In the genomic region with DNA sequence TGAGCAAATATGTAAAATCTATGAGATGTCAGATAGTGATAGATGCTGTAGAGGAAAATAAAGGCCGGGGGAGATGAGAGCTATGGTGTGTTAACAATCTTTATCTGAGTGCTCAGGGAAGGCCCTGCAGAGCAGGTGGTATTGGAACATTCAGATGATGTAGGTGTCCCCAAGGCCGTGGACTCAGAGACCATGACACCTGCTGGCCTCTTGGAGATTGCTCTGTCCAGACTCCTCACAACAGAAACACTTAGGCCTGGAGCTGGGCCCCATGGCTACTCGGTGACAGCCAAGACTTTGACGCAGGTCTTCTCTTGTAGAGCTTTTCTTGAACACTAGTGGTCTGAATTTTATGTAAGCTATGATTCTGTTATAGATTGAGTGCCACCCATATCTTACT, we compare ENCODE assay signal across 16 cellular contexts. TPM values are rescaled to one million over a fixed set of nuclear protein-coding genes. Genes with fewer than 3 reads are reported as not detected.
DNase-seq lines count a peak whose midpoint lies in the region; ATAC-seq and TF ChIP-seq lines count a peak whose summit lies in the region.
"Had no signal": no experiment of that assay in that cellular context is flagged by ENCODE, and none has a peak within 500 bp of the region (broad histone marks: within the 10 kb centered on the region; RNA-seq: fewer than 3 reads in every experiment).

No MANE protein-coding gene starts in this region.

- H3K9ac ChIP-seq in smooth muscle cell (ENCODE audit: low read depth), result no peak overlapping the region
- H3K9ac ChIP-seq: BLaER1 treated with 17β-estradiol and CSF1 and Interleukin-3, amounts not matched to agents 10 nM and 100 nM had no signal

- H2AFZ ChIP-seq in smooth muscle cell (ENCODE audit: low read depth), result no peak overlapping the region

- H3K9me3 ChIP-seq in lower lobe of right lung, result no peaks in the 10 kb centered on the region
- H3K9me3 ChIP-seq in smooth muscle cell (replicated peaks; ENCODE audit: low read depth), result no peaks in the 10 kb centered on the region
- no peaks in the 10 kb centered on the region for H3K9me3 ChIP-seq in Peyer's patch
- H3K9me3 ChIP-seq: BLaER1 treated with 17β-estradiol and CSF1 and Interleukin-3, amounts not matched to agents 10 nM and 100 nM had no signal

- DNase-seq in DMS53 (lab: John Stamatoyannopoulos, UW) (peak; percentile 31), DMS53 treated with DMSO at 0.1 percent for 48 hours (lab: John Stamatoyannopoulos, UW; ENCODE audit: unreplicated experiment) (no peak), HT-29 (ENCODE audit: low spot score) (peak; percentile 43), brain microvascular endothelial cell (no peak), lower lobe of right lung (no peak), smooth muscle cell (lab: John Stamatoyannopoulos, UW; ENCODE audit: unreplicated experiment) (no peak), Peyer's patch (no peak)
- DNase-seq: H7, NCI-H1092 treated with DMSO at 0.1 percent for 48 hours, NCI-H1694 treated with DMSO at 0.1 percent for 48 hours, NCI-H345, SHP77 had no signal

- intact Hi-C loops in lower lobe of right lung (cut with DNase I), result no loop called here

- no peak overlapping the region for H3K4me2 ChIP-seq in smooth muscle cell
- H3K4me2 ChIP-seq: BLaER1 treated with 17β-estradiol and CSF1 and Interleukin-3, amounts not matched to agents 10 nM and 100 nM had no signal

- no peaks in the 10 kb centered on the region for H3K4me1 ChIP-seq in lower lobe of right lung
- H3K4me1 ChIP-seq in smooth muscle cell (ENCODE audit: low read depth), result no peaks in the 10 kb centered on the region
- no peaks in the 10 kb centered on the region for H3K4me1 ChIP-seq in Peyer's patch
- H3K4me1 ChIP-seq: BLaER1 treated with 17β-estradiol and CSF1 and Interleukin-3, amounts not matched to agents 10 nM and 100 nM had no signal

- in situ Hi-C loops in brain microvascular endothelial cell (cut with HindIII; ENCODE audit: low pct_ligation_motif_present, low sequenced_read_pairs), result loop anchor here (25.0 kb wide), 1 partner anchor 548 kb away; no protein-coding TSS in a partner anchor

- TF ChIP-seq CTCF in brain microvascular endothelial cell (IDR thresholded peaks at IDR 0.05; ENCODE audit: low read depth, low read length, missing control alignments) (peak; percentile 6), lower lobe of right lung (IDR thresholded peaks at IDR 0.05) (no peak), smooth muscle cell (IDR thresholded peaks at IDR 0.05; ENCODE audit: borderline replicate concordance, insufficient read depth, poor library complexity, severe bottlenecking) (no peak), Peyer's patch (IDR thresholded peaks at IDR 0.05) (no peak)

- no peaks in the 10 kb centered on the region for H3F3A ChIP-seq in smooth muscle cell (ENCODE audit: low read depth)

- no peak for ATAC-seq in lower lobe of right lung
- ATAC-seq in GM18511 (IDR thresholded peaks at IDR 0.05; ENCODE audit: unreplicated experiment), result no peak

- H3K4me3 ChIP-seq in brain microvascular endothelial cell (ENCODE audit: low read depth, low read length), result no peak overlapping the region
- no peak overlapping the region for H3K4me3 ChIP-seq in lower lobe of right lung
- H3K4me3 ChIP-seq in smooth muscle cell, result no peak overlapping the region
- no peak overlapping the region for H3K4me3 ChIP-seq in Peyer's patch
- H3K4me3 ChIP-seq: BLaER1 treated with 17β-estradiol and CSF1 and Interleukin-3, amounts not matched to agents 10 nM and 100 nM had no signal

- 92% methylated on average over 4 of the region's 4 CpGs for WGBS in smooth muscle cell (ENCODE audit: low lambda C conversion rate)

- H3K36me3 ChIP-seq in brain microvascular endothelial cell (replicated peaks) (no peaks in the 10 kb centered on the region), lower lobe of right lung (peaks cover 25% of the 10 kb centered on the region), smooth muscle cell (ENCODE audit: low read depth) (no peaks in the 10 kb centered on the region), Peyer's patch (no peaks in the 10 kb centered on the region)
- H3K36me3 ChIP-seq: BLaER1 treated with 17β-estradiol and CSF1 and Interleukin-3, amounts not matched to agents 10 nM and 100 nM had no signal

- no peak for TF ChIP-seq POLR2A in Peyer's patch (IDR thresholded peaks at IDR 0.05)

- H3K27ac ChIP-seq in brain microvascular endothelial cell (no peak overlapping the region), lower lobe of right lung (peak overlapping the region; percentile 31), smooth muscle cell (ENCODE audit: low read depth) (no peak overlapping the region), Peyer's patch (no peak overlapping the region)
- H3K27ac ChIP-seq: 22Rv1; BLaER1 treated with 17β-estradiol and CSF1 and Interleukin-3, amounts not matched to agents 10 nM and 100 nM had no signal

- no peaks in the 10 kb centered on the region for H4K20me1 ChIP-seq in smooth muscle cell (ENCODE audit: low read depth)
- H4K20me1 ChIP-seq: BLaER1 treated with 17β-estradiol and CSF1 and Interleukin-3, amounts not matched to agents 10 nM and 100 nM had no signal

- H3K79me2 ChIP-seq in smooth muscle cell (ENCODE audit: low read depth), result no peaks in the 10 kb centered on the region

- H3K27me3 ChIP-seq in brain microvascular endothelial cell (replicated peaks) (no peaks in the 10 kb centered on the region), lower lobe of right lung (ENCODE audit: low read depth) (no peaks in the 10 kb centered on the region), smooth muscle cell (ENCODE audit: low read depth) (no peaks in the 10 kb centered on the region), Peyer's patch (no peaks in the 10 kb centered on the region)
- H3K27me3 ChIP-seq: BLaER1 treated with 17β-estradiol and CSF1 and Interleukin-3, amounts not matched to agents 10 nM and 100 nM had no signal

RNA-seq across cellular contexts. Expression of a gene that starts 13.3 kb away (rescaled TPM):
- total RNA-seq in HT-29 (2014; rRNA removed; shearing (Covaris generic)), result 3.3 and 5.3 TPM in 2 replicates
- 11.3 TPM for total RNA-seq in lower lobe of right lung
- total RNA-seq in smooth muscle cell, result 3.2 and 7.2 TPM in 2 replicates
- polyA plus RNA-seq in smooth muscle cell, result 2.3 and 3.0 TPM in 2 replicates
- 10 to 100 TPM in 1 of 4 donors, 1 to 10 TPM in 3; 2.0 to 59.4 (median 3.6) TPM for total RNA-seq in Peyer's patch
- total RNA-seq: HT1080 had no signal

Comparison
In these comparisons a context has a peak if more than half of its experiments do, and no peak if none do; other contexts are left out.
1. DNase-seq: peak in DMS53 (single experiment) and HT-29 (single experiment); none in DMS53 treated with DMSO at 0.1 percent for 48 hours (single experiment), brain microvascular endothelial cell (single experiment), lower lobe of right lung (single experiment), smooth muscle cell (single experiment) and Peyer's patch (0 of 3).